ENCODE assay signal across 8 cellular contexts in genomic region chr3:18424213-18424861, GRCh38. TPM values are rescaled to one million over a fixed set of nuclear protein-coding genes. Genes with fewer than 3 reads are reported as not detected.
DNase-seq lines count a peak whose midpoint lies in the region; ATAC-seq and TF ChIP-seq lines count a peak whose summit lies in the region.

No MANE protein-coding gene starts in this region.

- H3K36me3 ChIP-seq in adipocyte (ENCODE audit: control insufficient read depth, insufficient read depth, low read length, severe bottlenecking) (no peaks in the 10 kb centered on the region), iPS-15b (ENCODE audit: control insufficient read depth, insufficient read depth, low read length) (no peaks in the 10 kb centered on the region), spleen (peaks cover 0 to 17% (median 0%) of the 10 kb centered on the region in 6 donors)

- H3K4me1 ChIP-seq in adipocyte (ENCODE audit: control insufficient read depth, insufficient read depth, low read length) (peaks cover 22% of the 10 kb centered on the region), iPS-15b (ENCODE audit: control insufficient read depth, insufficient read depth, low read length) (peaks cover 3% of the 10 kb centered on the region), spleen (peaks cover 13 to 84% (median 36%) of the 10 kb centered on the region in 6 donors)

- H3K9me3 ChIP-seq in adipocyte (ENCODE audit: control insufficient read depth, low read length) (no peaks in the 10 kb centered on the region), iPS-15b (ENCODE audit: control insufficient read depth, insufficient read depth, low read length) (no peaks in the 10 kb centered on the region), spleen (no peaks in the 10 kb centered on the region)

- no peak for TF ChIP-seq POLR2A in spleen (IDR thresholded peaks at IDR 0.05)

- DNase-seq in CD14-positive monocyte (ENCODE audit: low spot score): no peak
- DNase-seq in adipocyte (ENCODE audit: low read depth): no peak
- peak; percentile 84 for DNase-seq in spleen
- DNase-seq in NOMO-1 treated with dmso at 0.1 percent for 144 hours (lab: John Stamatoyannopoulos, UW; ENCODE audit: unreplicated experiment): no peak
- DNase-seq in CD1c-positive myeloid dendritic cell (ENCODE audit: extremely low spot score): no peak

- peaks cover 14 to 17% of the 10 kb centered on the region in 2 donors for H3K36me3 Mint-ChIP-seq in CD14-positive monocyte

- 0 to 2% (median 1%) methylated on average over 34 of the region's 34 CpGs for WGBS in spleen, 5 donors

- peaks cover 32% of the 10 kb centered on the region for H3K4me1 Mint-ChIP-seq in CD14-positive monocyte

- H3K27me3 ChIP-seq in adipocyte (replicated peaks; ENCODE audit: control insufficient read depth, insufficient read depth, low read length): no peaks in the 10 kb centered on the region
- H3K27me3 ChIP-seq in iPS-15b (ENCODE audit: control insufficient read depth, insufficient read depth, low read length): peaks cover 3% of the 10 kb centered on the region
- no peaks in the 10 kb centered on the region for H3K27me3 ChIP-seq in spleen (replicated peaks in 1 of 7)

- H3K9ac ChIP-seq in adipocyte (ENCODE audit: low read length): peak overlapping the region; percentile 88
- peak overlapping the region; percentile 73 for H3K9ac ChIP-seq in iPS-15b (ENCODE audit: low read depth, low read length)

- ATAC-seq in HG03066 (IDR thresholded peaks at IDR 0.05; ENCODE audit: low read depth, unreplicated experiment): peak; percentile 2
- ATAC-seq in GM18858 (IDR thresholded peaks at IDR 0.05; ENCODE audit: unreplicated experiment): no peak

- H3K27me3 Mint-ChIP-seq in CD14-positive monocyte (ENCODE audit: low read depth in 3 of 3): no peaks in the 10 kb centered on the region

- intact Hi-C loops in CD14-positive monocyte (cut with micrococcal nuclease): no loop called here
- intact Hi-C loops in spleen (cut with DNase I; ENCODE audit: low total_unique reads): no loop called here

- peak overlapping the region; percentile 78 to 95 (median 94) for H3K27ac ChIP-seq in spleen

- H3K27ac Mint-ChIP-seq in CD14-positive monocyte: peak overlapping the region; percentile 88 to 96 (median 94)

- peak overlapping the region; percentile 93 to 99 for H3K4me3 Mint-ChIP-seq in CD14-positive monocyte

- no peaks in the 10 kb centered on the region for H3K9me3 Mint-ChIP-seq in CD14-positive monocyte

- no peak for TF ChIP-seq CTCF in CD14-positive monocyte (IDR thresholded peaks at IDR 0.05)
- no peak for TF ChIP-seq CTCF in spleen (IDR thresholded peaks at IDR 0.05 in 8 of 11, conservative IDR thresholded peaks at IDR 0.05 in 3 of 11)

- peak overlapping the region; percentile 86 for H3K4me3 ChIP-seq in adipocyte (ENCODE audit: low read length)
- H3K4me3 ChIP-seq in iPS-15b (ENCODE audit: low read depth, low read length): peak overlapping the region; percentile 69
- H3K4me3 ChIP-seq in spleen: peak overlapping the region; percentile 68 to 83 (median 74)

RNA-seq across cellular contexts. Expression of gene SATB1, which starts 0.8 kb away (rescaled TPM):
- polyA plus RNA-seq in CD14-positive monocyte: 1 to 10 TPM; 4.3 to 6.9 TPM
- 100 to 1,000 TPM in 1 of 7 donors, 10 to 100 TPM in 6; 57.2 to 104 (median 71.3) TPM for total RNA-seq in spleen
- polyA plus RNA-seq in spleen: 10 to 100 TPM; 11.7 to 14.4 (median 12.6) TPM
